ENCODE assay signal across 14 cellular contexts in genomic region chr10:62584216-62584615, GRCh38.
DNase-seq lines count a peak whose midpoint lies in the region; ATAC-seq, FAIRE-seq and TF ChIP-seq lines count a peak whose summit lies in the region.
"Had no signal": no experiment of that assay in that cellular context is flagged by ENCODE, and none has a peak within 500 bp of the region (broad histone marks: within the 10 kb centered on the region; RNA-seq: fewer than 3 reads in every experiment).

No MANE protein-coding gene starts in this region.

- H3K4me3 ChIP-seq in heart right ventricle: no peak overlapping the region
- H3K4me3 ChIP-seq: ascending aorta, thyroid gland had no signal

- no peaks in the 10 kb centered on the region for H3K36me3 ChIP-seq in heart right ventricle
- H3K36me3 ChIP-seq: ascending aorta, thyroid gland had no signal

- H3K4me1 Mint-ChIP-seq in nephron progenitor cell: no peaks in the 10 kb centered on the region
- H3K4me1 Mint-ChIP-seq: natural killer cell had no signal

- H3K9me3 Mint-ChIP-seq in nephron progenitor cell: peaks cover 8% of the 10 kb centered on the region
- H3K9me3 Mint-ChIP-seq: natural killer cell had no signal

- peaks cover 0 to 39% (median 18%) of the 10 kb centered on the region in 9 donors for H3K4me1 ChIP-seq in heart right ventricle
- H3K4me1 ChIP-seq: ascending aorta had no signal

- FAIRE-seq in urothelium cell line (lab: Jason Lieb, UNC): no peak

- ATAC-seq in heart right ventricle: no peak
- ATAC-seq in SK-N-SH treated with all-trans-retinoic acid at 6 μM for 48 hours: peak; percentile 60
- ATAC-seq in HG03108 (IDR thresholded peaks at IDR 0.05; ENCODE audit: unreplicated experiment): no peak

- no peak overlapping the region for H3K27ac Mint-ChIP-seq in nephron progenitor cell
- H3K27ac Mint-ChIP-seq: natural killer cell had no signal

- H3K4me3 Mint-ChIP-seq in nephron progenitor cell: no peak overlapping the region
- H3K4me3 Mint-ChIP-seq: natural killer cell had no signal

- 68% methylated on average over 2 of the region's 2 CpGs for WGBS in heart right ventricle, 2 donors

- peaks cover 0 to 6% (median 0%) of the 10 kb centered on the region in 7 donors for H3K27me3 ChIP-seq in heart right ventricle
- H3K27me3 ChIP-seq: ascending aorta, thyroid gland had no signal

- H3K36me3 Mint-ChIP-seq in nephron progenitor cell (ENCODE audit: low read depth): no peaks in the 10 kb centered on the region
- H3K36me3 Mint-ChIP-seq: natural killer cell had no signal

- peaks cover 0 to 4% (median 0%) of the 10 kb centered on the region in 11 donors for H3K9me3 ChIP-seq in heart right ventricle
- H3K9me3 ChIP-seq: ascending aorta, thyroid gland had no signal

- no peak for TF ChIP-seq CTCF in heart right ventricle (IDR thresholded peaks at IDR 0.05)
- no peak for TF ChIP-seq CTCF in nephron progenitor cell (IDR thresholded peaks at IDR 0.05)

- peak overlapping the region in 8 of 10 donors; percentile 30 to 84 (median 66) for H3K27ac ChIP-seq in heart right ventricle
- H3K27ac ChIP-seq: ascending aorta, KMS-11, thyroid gland had no signal

- intact Hi-C loops in heart right ventricle (cut with DNase I) (loop anchor here in 4 of 10 donors (10.0 kb wide), 3 partner anchors 129 to 149 kb away; no protein-coding TSS in a partner anchor), cardiac septum (cut with DNase I) (no loop called here)

- DNase-seq in heart right ventricle (no peak), cardiac septum (ENCODE audit: low spot score) (no peak), glomerular visceral epithelial cell (ENCODE audit: extremely low spot score) (peak; percentile 94), urothelium cell line (ENCODE audit: low spot score) (peak; percentile 75), nephron progenitor cell (no peak), dermis blood vessel endothelial cell (no peak)
- DNase-seq: natural killer cell; NCI-H2171; stimulated activated CD4-positive, alpha-beta T cell treated with anti-CD3 and anti-CD28 coated beads, Interleukin-2, amount 100 ng/mL, for 24 hours; thyroid gland had no signal

- peaks cover 4% of the 10 kb centered on the region for H3K27me3 Mint-ChIP-seq in nephron progenitor cell (ENCODE audit: low read depth, poor library complexity)

TF ChIP-seq in SK-N-SH treated with all-trans-retinoic acid at 6 μM for 48 hours, 23 proteins besides CTCF, POLR2A, EP300 and RAD21:
- TF ChIP-seq BACH2 (CRISPR knock-in tag; IDR thresholded peaks at IDR 0.05; ENCODE audit: borderline replicate concordance): no peak
- no peak for TF ChIP-seq ZNF8 (CRISPR knock-in tag; IDR thresholded peaks at IDR 0.05)
- TF ChIP-seq ARNTL (CRISPR knock-in tag; IDR thresholded peaks at IDR 0.05; ENCODE audit: borderline replicate concordance, low read depth): no peak
- TF ChIP-seq PATZ1 (CRISPR knock-in tag; IDR thresholded peaks at IDR 0.05; ENCODE audit: borderline replicate concordance): no peak
- TF ChIP-seq TOX (CRISPR knock-in tag; IDR thresholded peaks at IDR 0.05; ENCODE audit: borderline replicate concordance): no peak
- no peak for TF ChIP-seq ZFP3 (CRISPR knock-in tag; IDR thresholded peaks at IDR 0.05)
- TF ChIP-seq POU6F1 (CRISPR knock-in tag; IDR thresholded peaks at IDR 0.05; ENCODE audit: borderline replicate concordance, low read depth): no peak
- TF ChIP-seq CREB5 (CRISPR knock-in tag; IDR thresholded peaks at IDR 0.05; ENCODE audit: low read depth): no peak
- TF ChIP-seq OSR1 (CRISPR knock-in tag; IDR thresholded peaks at IDR 0.05): no peak
- no peak for TF ChIP-seq GLIS3 (CRISPR knock-in tag; IDR thresholded peaks at IDR 0.05)
- no peak for TF ChIP-seq ZC3H10 (CRISPR knock-in tag; IDR thresholded peaks at IDR 0.05)
- TF ChIP-seq ZNF70 (CRISPR knock-in tag; IDR thresholded peaks at IDR 0.05): no peak
- TF ChIP-seq CSDC2 (CRISPR knock-in tag; IDR thresholded peaks at IDR 0.05): no peak
- TF ChIP-seq TSHZ2 (CRISPR knock-in tag; IDR thresholded peaks at IDR 0.05): no peak
- TF ChIP-seq PPARA (CRISPR knock-in tag; IDR thresholded peaks at IDR 0.05; ENCODE audit: borderline replicate concordance): no peak
- no peak for TF ChIP-seq ZFP30 (CRISPR knock-in tag; IDR thresholded peaks at IDR 0.05)
- no peak for TF ChIP-seq CSRNP3 (CRISPR knock-in tag; IDR thresholded peaks at IDR 0.05)
- TF ChIP-seq ISL1 (CRISPR knock-in tag; IDR thresholded peaks at IDR 0.05): no peak
- no peak for TF ChIP-seq TCF4 (CRISPR knock-in tag; IDR thresholded peaks at IDR 0.05; ENCODE audit: borderline replicate concordance)
- no peak for TF ChIP-seq ZNF565 (CRISPR knock-in tag; conservative IDR thresholded peaks at IDR 0.05; ENCODE audit: low read depth)

Comparison
In these comparisons a context has a peak if more than half of its experiments do, and no peak if none do; other contexts are left out.
1. DNase-seq: peak in glomerular visceral epithelial cell (single experiment) and urothelium cell line (single experiment); none in heart right ventricle (0 of 2), cardiac septum (single experiment), nephron progenitor cell (single experiment) and dermis blood vessel endothelial cell (single experiment).